ENCODE assay signal across 8 cellular contexts in genomic region chr14:68786491-68787234, GRCh38. TPM values are rescaled to one million over a fixed set of nuclear protein-coding genes. Genes with fewer than 3 reads are reported as not detected.
DNase-seq lines count a peak whose midpoint lies in the region; ATAC-seq and TF ChIP-seq lines count a peak whose summit lies in the region.

No MANE protein-coding gene starts in this region.

- H3K4me3 ChIP-seq in HUES64 (ENCODE audit: low read length) (no peak overlapping the region), upper lobe of left lung (peak overlapping the region in 1 of 4 donors; percentile 75)

- TF ChIP-seq EP300 in upper lobe of left lung (IDR thresholded peaks at IDR 0.05) = no peak

- H3K4me1 ChIP-seq in HUES64 (ENCODE audit: insufficient read depth, low read length) (peaks cover 14% of the 10 kb centered on the region), upper lobe of left lung (peaks cover 27 to 58% (median 45%) of the 10 kb centered on the region in 4 donors)

- no peak for TF ChIP-seq CTCF in upper lobe of left lung (IDR thresholded peaks at IDR 0.05)

- TF ChIP-seq POLR2A in upper lobe of left lung (IDR thresholded peaks at IDR 0.05) = peak in 1 of 4 donors; percentile 5

- H3K27ac ChIP-seq in HUES64 (ENCODE audit: low read depth, low read length) (peak overlapping the region; percentile 36; the same call in 1 of the 2 replicates), upper lobe of left lung (peak overlapping the region; percentile 73 to 99 (median 97))

- H3K9ac ChIP-seq in HUES64 (ENCODE audit: low read depth, low read length) = no peak overlapping the region

- H3K27me3 ChIP-seq in HUES64 (ENCODE audit: insufficient read depth, low read length) = no peaks in the 10 kb centered on the region
- no peaks in the 10 kb centered on the region for H3K27me3 ChIP-seq in upper lobe of left lung

- H3K36me3 ChIP-seq in HUES64 (ENCODE audit: insufficient read depth, low read length) = peaks cover 42% of the 10 kb centered on the region
- H3K36me3 ChIP-seq in upper lobe of left lung = peaks cover 16 to 48% (median 22%) of the 10 kb centered on the region in 4 donors

- H3K9me3 ChIP-seq in HUES64 (ENCODE audit: insufficient read depth, low read depth, low read length) = no peaks in the 10 kb centered on the region
- no peaks in the 10 kb centered on the region for H3K9me3 ChIP-seq in upper lobe of left lung

- DNase-seq in A172 (ENCODE audit: low spot score) (peak; percentile 62), cerebellar cortex (ENCODE audit: low spot score) (peak; percentile 76), medulla oblongata (ENCODE audit: extremely low spot score) (peak; percentile 67), upper lobe of left lung (no peak), 8988T (no peak)

- ATAC-seq in upper lobe of left lung (ENCODE audit: low FRiP score in 2 of 2) = peak; percentile 1 to 8
- ATAC-seq in SK-N-SH treated with all-trans-retinoic acid at 6 μM for 48 hours = no peak
- ATAC-seq in GM18498 (IDR thresholded peaks at IDR 0.05; ENCODE audit: unreplicated experiment) = no peak

- WGBS in HUES64 = 79% methylated on average over 7 of the region's 7 CpGs
- 51 to 66% methylated on average over 7 of the region's 7 CpGs for WGBS in upper lobe of left lung, 2 donors

TF ChIP-seq in SK-N-SH treated with all-trans-retinoic acid at 6 μM for 48 hours, 23 proteins besides CTCF, POLR2A, EP300 and RAD21:
- no peak for TF ChIP-seq BACH2 (CRISPR knock-in tag; IDR thresholded peaks at IDR 0.05; ENCODE audit: borderline replicate concordance)
- no peak for TF ChIP-seq CSRNP3 (CRISPR knock-in tag; IDR thresholded peaks at IDR 0.05)
- no peak for TF ChIP-seq ISL1 (CRISPR knock-in tag; IDR thresholded peaks at IDR 0.05)
- no peak for TF ChIP-seq CSDC2 (CRISPR knock-in tag; IDR thresholded peaks at IDR 0.05)
- no peak for TF ChIP-seq ARNTL (CRISPR knock-in tag; IDR thresholded peaks at IDR 0.05; ENCODE audit: borderline replicate concordance, low read depth)
- no peak for TF ChIP-seq ESRRG (CRISPR knock-in tag; IDR thresholded peaks at IDR 0.05)
- no peak for TF ChIP-seq TSHZ2 (CRISPR knock-in tag; IDR thresholded peaks at IDR 0.05)
- no peak for TF ChIP-seq ZNF8 (CRISPR knock-in tag; IDR thresholded peaks at IDR 0.05)
- TF ChIP-seq GLIS3 (CRISPR knock-in tag; IDR thresholded peaks at IDR 0.05) = no peak
- TF ChIP-seq ZNF565 (CRISPR knock-in tag; conservative IDR thresholded peaks at IDR 0.05; ENCODE audit: low read depth) = no peak
- TF ChIP-seq TCF4 (CRISPR knock-in tag; IDR thresholded peaks at IDR 0.05; ENCODE audit: borderline replicate concordance) = no peak
- TF ChIP-seq POU6F1 (CRISPR knock-in tag; IDR thresholded peaks at IDR 0.05; ENCODE audit: borderline replicate concordance, low read depth) = no peak
- no peak for TF ChIP-seq TOX (CRISPR knock-in tag; IDR thresholded peaks at IDR 0.05; ENCODE audit: borderline replicate concordance)
- TF ChIP-seq CREB5 (CRISPR knock-in tag; IDR thresholded peaks at IDR 0.05; ENCODE audit: low read depth) = no peak
- no peak for TF ChIP-seq PPARA (CRISPR knock-in tag; IDR thresholded peaks at IDR 0.05; ENCODE audit: borderline replicate concordance)
- TF ChIP-seq RARB (CRISPR knock-in tag; IDR thresholded peaks at IDR 0.05) = no peak
- no peak for TF ChIP-seq PATZ1 (CRISPR knock-in tag; IDR thresholded peaks at IDR 0.05; ENCODE audit: borderline replicate concordance)
- TF ChIP-seq OSR1 (CRISPR knock-in tag; IDR thresholded peaks at IDR 0.05) = no peak
- no peak for TF ChIP-seq ZC3H10 (CRISPR knock-in tag; IDR thresholded peaks at IDR 0.05)

RNA-seq across cellular contexts. Expression of gene ZFP36L1, which starts 6.2 kb away (rescaled TPM):
- 39.7 and 49.7 TPM in 2 replicates for total RNA-seq in A172 (2014; rRNA removed; shearing (Covaris generic))
- polyA plus RNA-seq in HUES64 (2013, experiment 1 of 2) = 74.6 TPM
- 98.9 TPM for polyA plus RNA-seq in HUES64 (2013, experiment 2 of 2)
- 100 to 1,000 TPM; 268 to 511 (median 385) TPM for total RNA-seq in upper lobe of left lung

Comparison
In these comparisons a context has a peak if more than half of its experiments do, and no peak if none do; other contexts are left out.
1. DNase-seq: peak in A172 (single experiment), cerebellar cortex (single experiment) and medulla oblongata (single experiment); none in upper lobe of left lung (0 of 2) and 8988T (single experiment).
2. ATAC-seq: peak in upper lobe of left lung (2 of 2); none in SK-N-SH treated with all-trans-retinoic acid at 6 μM for 48 hours (single experiment) and GM18498 (single experiment).